Comparison of ENCODE assay signal across 9 cellular contexts in the genomic region with DNA sequence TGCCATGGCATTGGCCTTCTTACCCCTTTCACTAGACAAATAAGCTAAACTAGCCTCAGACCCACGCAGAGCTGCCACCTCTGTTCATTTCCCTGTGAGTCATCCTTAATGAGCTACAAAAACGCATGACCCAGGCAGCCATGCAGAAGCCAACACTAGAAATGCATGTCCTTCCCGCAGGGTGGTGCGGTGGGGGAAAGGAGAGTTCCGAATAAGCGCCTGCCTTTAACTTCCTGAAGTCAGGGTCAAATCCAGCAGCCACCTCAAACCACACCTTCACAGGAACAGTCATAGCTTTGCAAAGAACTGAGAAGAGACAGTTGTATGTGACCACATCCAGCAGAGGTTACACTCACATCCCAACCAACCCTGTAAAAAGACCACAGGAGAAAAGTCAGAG. TPM values are rescaled to one million over a fixed set of nuclear protein-coding genes. Genes with fewer than 3 reads are reported as not detected.
DNase-seq lines count a peak whose midpoint lies in the region; ATAC-seq and TF ChIP-seq lines count a peak whose summit lies in the region.
"Had no signal": no experiment of that assay in that cellular context is flagged by ENCODE, and none has a peak within 500 bp of the region (broad histone marks: within the 10 kb centered on the region; RNA-seq: fewer than 3 reads in every experiment).

No MANE protein-coding gene starts in this region.

- POLR2A ChIA-PET in HCT116 (lab: Charles Lee), result no interaction called here
- POLR2A ChIA-PET in activated CD4-positive, alpha-beta T cell treated with anti-CD3 and anti-CD28 coated beads, Interleukin-2, amount 10 ng/mL, durations not matched to agents 7 days and 5 days (lab: Charles Lee), result interaction anchor here (0.8 kb wide), 3 partner anchors 15 to 41 kb away, joined by 3 read pairs; partner anchors contain the start of gene IRF4

- intact Hi-C loops in HCT116 (cut with micrococcal nuclease), result no loop called here

- no peaks in the 10 kb centered on the region for H3K9me2 ChIP-seq in HCT116 (ENCODE audit: insufficient read depth)

- H3K36me3 Mint-ChIP-seq in activated CD4-positive, alpha-beta T cell treated with anti-CD3 and anti-CD28 coated beads, Interleukin-2, amount 10 ng/mL, durations not matched to agents 7 days and 5 days (ENCODE audit: low read depth), result no peaks in the 10 kb centered on the region

- no peaks in the 10 kb centered on the region for H3K79me2 ChIP-seq in HCT116 (ENCODE audit: insufficient read depth, low read length)
- no peaks in the 10 kb centered on the region for H3K79me2 ChIP-seq in smooth muscle cell (ENCODE audit: low read depth)

- RAD21 ChIA-PET in HCT116 (lab: Charles Lee; ENCODE audit: low non-redundant PET in 1 of 2, low total read pairs in 2 of 2, uncharacterized antibody in 2 of 2, unreplicated experiment in 2 of 2), result no interaction called here

- no peak for TF ChIP-seq RAD21 in HCT116 (IDR thresholded peaks at IDR 0.05; ENCODE audit: low read depth)

- CTCF ChIA-PET in HCT116 (lab: Charles Lee), result no interaction called here
- CTCF ChIA-PET in activated CD4-positive, alpha-beta T cell treated with anti-CD3 and anti-CD28 coated beads, Interleukin-2, amount 10 ng/mL, durations not matched to agents 7 days and 5 days (lab: Charles Lee), result interaction anchor here (0.8 to 6.5 kb wide), 8 partner anchors 13 to 62 kb away, joined by 3 to 49 read pairs (median 4); no protein-coding TSS in a partner anchor

- no peak for TF ChIP-seq POLR2A in HCT116 (IDR thresholded peaks at IDR 0.05; ENCODE audit: borderline replicate concordance, extremely low read depth, insufficient read depth, insufficient read length)
- no peak for TF ChIP-seq POLR2A in tibial nerve (IDR thresholded peaks at IDR 0.05)

- no peak for DNase-seq in HCT116 (ENCODE audit: low read depth, low spot score)
- DNase-seq in activated CD4-positive, alpha-beta T cell treated with anti-CD3 and anti-CD28 coated beads, Interleukin-2, amount 10 ng/mL, durations not matched to agents 7 days and 5 days, result peak; percentile 66
- DNase-seq in central memory CD4-positive, alpha-beta T cell, result peak; percentile 9
- peak; percentile 66 to 77 for DNase-seq in stimulated activated CD8-positive, alpha-beta memory T cell treated with anti-CD3 and anti-CD28 coated beads, Interleukin-15, amount 100 ng/mL, for 48 hours (ENCODE audit: low read depth in 2 of 2)
- DNase-seq in smooth muscle cell (lab: John Stamatoyannopoulos, UW; ENCODE audit: unreplicated experiment), result no peak
- DNase-seq in tibial nerve (ENCODE audit: low spot score in 2 of 2), result no peak
- DNase-seq in SHP77 (lab: John Stamatoyannopoulos, UW), result no peak
- DNase-seq: effector CD4-positive, alpha-beta T cell had no signal

- H2AFZ ChIP-seq in HCT116 (ENCODE audit: low read depth, low read length, poor library complexity, severe bottlenecking) (no peak overlapping the region), smooth muscle cell (ENCODE audit: low read depth) (no peak overlapping the region)

- peaks cover 78% of the 10 kb centered on the region for H3K4me1 Mint-ChIP-seq in activated CD4-positive, alpha-beta T cell treated with anti-CD3 and anti-CD28 coated beads, Interleukin-2, amount 10 ng/mL, durations not matched to agents 7 days and 5 days

- ATAC-seq in HCT116, result no peak

- no peaks in the 10 kb centered on the region for H3K27me3 Mint-ChIP-seq in activated CD4-positive, alpha-beta T cell treated with anti-CD3 and anti-CD28 coated beads, Interleukin-2, amount 10 ng/mL, durations not matched to agents 7 days and 5 days

- H3K4me2 ChIP-seq in HCT116 (ENCODE audit: low read length) (peak overlapping the region; percentile 12; the same call in 1 of the 2 replicates), smooth muscle cell (no peak overlapping the region)

- H3K9ac ChIP-seq in HCT116 (ENCODE audit: low read length), result no peak overlapping the region
- no peak overlapping the region for H3K9ac ChIP-seq in smooth muscle cell (ENCODE audit: low read depth)

- H3F3A ChIP-seq in smooth muscle cell (ENCODE audit: low read depth), result no peaks in the 10 kb centered on the region

- H3K27ac ChIP-seq in HCT116 (ENCODE audit: low read depth, low read length) (no peak overlapping the region), smooth muscle cell (ENCODE audit: low read depth) (no peak overlapping the region), tibial nerve (no peak overlapping the region)
- H3K27ac ChIP-seq: suprapubic skin had no signal

- TF ChIP-seq EP300 in tibial nerve (IDR thresholded peaks at IDR 0.05), result no peak

- H3K27ac Mint-ChIP-seq in activated CD4-positive, alpha-beta T cell treated with anti-CD3 and anti-CD28 coated beads, Interleukin-2, amount 10 ng/mL, durations not matched to agents 7 days and 5 days, result peak overlapping the region; percentile 57

- no TSS peak for BruUV-seq in HCT116 (replicated peaks; lab: Mats Ljungman, UMichigan)

- H4K20me1 ChIP-seq in HCT116 (ENCODE audit: insufficient read depth) (no peaks in the 10 kb centered on the region), smooth muscle cell (ENCODE audit: low read depth) (no peaks in the 10 kb centered on the region)

- H3K36me3 ChIP-seq in HCT116 (ENCODE audit: control insufficient read depth in 1 of 2, insufficient read depth in 2 of 2, low read length in 2 of 2) (no peaks in the 10 kb centered on the region), smooth muscle cell (ENCODE audit: low read depth) (no peaks in the 10 kb centered on the region), tibial nerve (no peaks in the 10 kb centered on the region)
- H3K36me3 ChIP-seq: suprapubic skin had no signal

- peaks cover 2% of the 10 kb centered on the region for H3K9me3 Mint-ChIP-seq in activated CD4-positive, alpha-beta T cell treated with anti-CD3 and anti-CD28 coated beads, Interleukin-2, amount 10 ng/mL, durations not matched to agents 7 days and 5 days

- H3K4me1 ChIP-seq in HCT116 (ENCODE audit: control insufficient read depth in 1 of 2, insufficient read depth in 2 of 2, low read length in 2 of 2) (peaks cover 9 to 36% of the 10 kb centered on the region in 2 experiments), smooth muscle cell (ENCODE audit: low read depth) (no peaks in the 10 kb centered on the region), tibial nerve (no peaks in the 10 kb centered on the region)
- H3K4me1 ChIP-seq: suprapubic skin had no signal

- no peaks in the 10 kb centered on the region for H3K9me3 ChIP-seq in HCT116 (ENCODE audit: control insufficient read depth in 1 of 2, insufficient read depth in 1 of 2, low read depth in 1 of 2, low read length in 2 of 2)
- H3K9me3 ChIP-seq in smooth muscle cell (replicated peaks; ENCODE audit: low read depth), result no peaks in the 10 kb centered on the region
- no peaks in the 10 kb centered on the region for H3K9me3 ChIP-seq in tibial nerve
- H3K9me3 ChIP-seq: suprapubic skin had no signal

- 73% methylated on average over 6 of the region's 6 CpGs for WGBS in smooth muscle cell (ENCODE audit: low lambda C conversion rate)
- 72 to 80% methylated on average over 6 of the region's 6 CpGs for WGBS in tibial nerve, 2 donors

- H3K4me3 ChIP-seq in HCT116 (replicated peaks in 1 of 2; ENCODE audit: low read depth in 1 of 2, low read length in 2 of 2) (no peak overlapping the region), smooth muscle cell (no peak overlapping the region), tibial nerve (no peak overlapping the region)
- H3K4me3 ChIP-seq: suprapubic skin had no signal

- H3K27me3 ChIP-seq in HCT116 (ENCODE audit: insufficient read depth, low read length) (no peaks in the 10 kb centered on the region), smooth muscle cell (ENCODE audit: low read depth) (no peaks in the 10 kb centered on the region), tibial nerve (no peaks in the 10 kb centered on the region)

- TF ChIP-seq CTCF in HCT116 (IDR thresholded peaks at IDR 0.05 in 2 of 3, conservative IDR thresholded peaks at IDR 0.05 in 1 of 3; ENCODE audit: borderline replicate concordance in 1 of 3, insufficient read depth in 1 of 3, low read depth in 2 of 3, low read length in 2 of 3), result no peak
- no peak for TF ChIP-seq CTCF in smooth muscle cell (IDR thresholded peaks at IDR 0.05; ENCODE audit: borderline replicate concordance, insufficient read depth, poor library complexity, severe bottlenecking)
- TF ChIP-seq CTCF in tibial nerve (IDR thresholded peaks at IDR 0.05), result no peak

- no peak overlapping the region for H3K4me3 Mint-ChIP-seq in activated CD4-positive, alpha-beta T cell treated with anti-CD3 and anti-CD28 coated beads, Interleukin-2, amount 10 ng/mL, durations not matched to agents 7 days and 5 days

TF ChIP-seq in HCT116, 20 proteins besides CTCF, POLR2A, EP300 and RAD21:
- TF ChIP-seq ZNF274 (IDR thresholded peaks at IDR 0.05; ENCODE audit: low read depth, low read length), result no peak
- no peak for TF ChIP-seq SIN3A (IDR thresholded peaks at IDR 0.05; ENCODE audit: low read depth)
- no peak for TF ChIP-seq ZFX (IDR thresholded peaks at IDR 0.05)
- TF ChIP-seq TCF7L2 (IDR thresholded peaks at IDR 0.05; ENCODE audit: borderline replicate concordance, extremely low read depth, insufficient read depth, insufficient read length), result no peak
- TF ChIP-seq, protein P1, sequence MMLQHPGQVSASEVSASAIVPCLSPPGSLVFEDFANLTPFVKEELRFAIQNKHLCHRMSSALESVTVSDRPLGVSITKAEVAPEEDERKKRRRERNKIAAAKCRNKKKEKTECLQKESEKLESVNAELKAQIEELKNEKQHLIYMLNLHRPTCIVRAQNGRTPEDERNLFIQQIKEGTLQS (IDR thresholded peaks at IDR 0.05), result no peak
- TF ChIP-seq, protein P2, sequence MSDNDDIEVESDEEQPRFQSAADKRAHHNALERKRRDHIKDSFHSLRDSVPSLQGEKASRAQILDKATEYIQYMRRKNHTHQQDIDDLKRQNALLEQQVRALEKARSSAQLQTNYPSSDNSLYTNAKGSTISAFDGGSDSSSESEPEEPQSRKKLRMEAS (IDR thresholded peaks at IDR 0.05), result no peak
- TF ChIP-seq SRF (IDR thresholded peaks at IDR 0.05; ENCODE audit: low read depth), result no peak
- TF ChIP-seq ELF1 (IDR thresholded peaks at IDR 0.05; ENCODE audit: borderline replicate concordance, low read depth), result no peak
- no peak for TF ChIP-seq POLR2AphosphoS5 (IDR thresholded peaks at IDR 0.05; ENCODE audit: low read depth, low read length)
- TF ChIP-seq EZH2phosphoT487 (IDR thresholded peaks at IDR 0.05; ENCODE audit: borderline replicate concordance), result no peak
- TF ChIP-seq CEBPB (IDR thresholded peaks at IDR 0.05; ENCODE audit: low read depth), result no peak

RNA-seq across cellular contexts. Expression of gene IRF4, which starts 40.4 kb away (rescaled TPM):
- total RNA-seq in HCT116 (2021; ENCODE audit: unreplicated experiment) (1.2 TPM), smooth muscle cell (0.04 TPM in 1 of 2 replicates, not detected in the other), tibial nerve (1 to 10 TPM in 3 of 4 donors, under 1 TPM in 1; 0.22 to 6.9 (median 2.3) TPM)
- 0.01 and 0.04 TPM in 2 replicates for polyA plus RNA-seq in HCT116 (2012)
- total RNA-seq in activated CD4-positive, alpha-beta T cell treated with anti-CD3 and anti-CD28 coated beads, Interleukin-2, amount 10 ng/mL, durations not matched to agents 7 days and 5 days, result 100 to 1,000 TPM; 111 to 126 TPM
- polyA plus RNA-seq in smooth muscle cell, result not detected in 2 replicates

Comparison
In these comparisons a context has a peak if more than half of its experiments do, and no peak if none do; other contexts are left out.
1. DNase-seq: peak in activated CD4-positive, alpha-beta T cell treated with anti-CD3 and anti-CD28 coated beads, Interleukin-2, amount 10 ng/mL, durations not matched to agents 7 days and 5 days (single experiment), central memory CD4-positive, alpha-beta T cell (single experiment) and stimulated activated CD8-positive, alpha-beta memory T cell treated with anti-CD3 and anti-CD28 coated beads, Interleukin-15, amount 100 ng/mL, for 48 hours (2 of 2); none in HCT116 (single experiment), smooth muscle cell (single experiment), tibial nerve (0 of 2) and SHP77 (0 of 2).
2. RNA of gene IRF4, which starts 40.4 kb away (total RNA-seq): 111 to 126 TPM in activated CD4-positive, alpha-beta T cell treated with anti-CD3 and anti-CD28 coated beads, Interleukin-2, amount 10 ng/mL, durations not matched to agents 7 days and 5 days; 0.22 to 6.9 TPM in tibial nerve, 1.2 TPM in HCT116 (single experiment) and 0.04 TPM in smooth muscle cell; every median in the first group is over 10 times any median in the second.